ENCODE assay signal across 2 cellular contexts in genomic region chr16:16324766-16325165, GRCh38. TPM values are rescaled to one million over a fixed set of nuclear protein-coding genes. Genes with fewer than 3 reads are reported as not detected.
"Had no signal": no experiment of that assay in that cellular context is flagged by ENCODE, and none has a peak within 500 bp of the region (broad histone marks: within the 10 kb centered on the region; RNA-seq: fewer than 3 reads in every experiment).

No MANE protein-coding gene starts in this region.

RNA-seq across cellular contexts. Expression of gene NPIPA7, which starts 54.2 kb away (rescaled TPM):
- total RNA-seq: body of pancreas, dermis blood vessel endothelial cell had no signal
